ENCODE assay signal across 7 cellular contexts in genomic region chr11:6353367-6353987, GRCh38. TPM values are rescaled to one million over a fixed set of nuclear protein-coding genes. Genes with fewer than 3 reads are reported as not detected.
DNase-seq lines count a peak whose midpoint lies in the region; ATAC-seq, FAIRE-seq and TF ChIP-seq lines count a peak whose summit lies in the region.

No MANE protein-coding gene starts in this region.

- H3K9me3 ChIP-seq in T-helper 17 cell (ENCODE audit: control insufficient read depth, low read length, poor library complexity, severe bottlenecking) (no peaks in the 10 kb centered on the region), ascending aorta (no peaks in the 10 kb centered on the region), hepatocyte (ENCODE audit: low read depth) (no peaks in the 10 kb centered on the region)

- H3K4me1 ChIP-seq in ascending aorta: peaks cover 5 to 10% of the 10 kb centered on the region in 2 donors
- H3K4me1 ChIP-seq in hepatocyte (ENCODE audit: insufficient read depth): peaks cover 5% of the 10 kb centered on the region

- DNase-seq in GM12891 (ENCODE audit: insufficient read length, low spot score) (peak; percentile 46), HFFc6 (peak; percentile 7), NCI-H1092 (lab: John Stamatoyannopoulos, UW) (peak; percentile 34), T-helper 17 cell (peak; percentile 16 to 44 (median 16)), ascending aorta (ENCODE audit: low spot score in 2 of 2) (peak in 1 of 2 donors; percentile 72), hepatocyte (ENCODE audit: low spot score) (peak; percentile 90)
- peak; percentile 47 for DNase-seq in stimulated activated CD4-positive, alpha-beta T cell treated with anti-CD3 and anti-CD28 coated beads, Interleukin-12 subunit alpha, Interleukin-12 subunit beta, amount 100 ng/mL, for 4 hours

- H3K9me3 Mint-ChIP-seq in HFFc6: no peaks in the 10 kb centered on the region

- no peaks in the 10 kb centered on the region for H3K79me2 ChIP-seq in hepatocyte

- peak overlapping the region; percentile 23 for H2AFZ ChIP-seq in hepatocyte

- H3K27ac ChIP-seq in ascending aorta (no peak overlapping the region), hepatocyte (no peak overlapping the region)

- no peaks in the 10 kb centered on the region for H3K27me3 ChIP-seq in ascending aorta
- no peaks in the 10 kb centered on the region for H3K27me3 ChIP-seq in hepatocyte

- FAIRE-seq in GM12891 (lab: Jason Lieb, UNC): peak; percentile 93

- TF ChIP-seq CTCF in HFFc6 (IDR thresholded peaks at IDR 0.05) (peak; percentile 97), ascending aorta (IDR thresholded peaks at IDR 0.05) (peak; percentile 81 to 96 (median 95)), hepatocyte (IDR thresholded peaks at IDR 0.05; ENCODE audit: poor library complexity) (peak; percentile 96)

- H3K4me3 ChIP-seq in ascending aorta (no peak overlapping the region), hepatocyte (no peak overlapping the region)

- H3K27ac Mint-ChIP-seq in HFFc6 (no peak overlapping the region), T-helper 17 cell (peak overlapping the region; percentile 68)

- no peak overlapping the region for H3K4me2 ChIP-seq in hepatocyte

- no peaks in the 10 kb centered on the region for H3K36me3 Mint-ChIP-seq in HFFc6 (ENCODE audit: low read depth)
- H3K36me3 Mint-ChIP-seq in T-helper 17 cell (ENCODE audit: low read depth): no peaks in the 10 kb centered on the region

- no peak for TF ChIP-seq POLR2A in GM12891 (IDR thresholded peaks at IDR 0.05; ENCODE audit: low read depth, low read length)

- intact Hi-C loops in ascending aorta (cut with DNase I): loop anchor here (1.0 kb wide), 2 partner anchors 55 to 102 kb away; no protein-coding TSS in a partner anchor

- H3K27me3 Mint-ChIP-seq in HFFc6 (ENCODE audit: insufficient read depth): peaks cover 1% of the 10 kb centered on the region; the same call in 1 of the 2 replicates
- H3K27me3 Mint-ChIP-seq in T-helper 17 cell: peaks cover 6% of the 10 kb centered on the region

- H3K4me1 Mint-ChIP-seq in HFFc6 (ENCODE audit: low read depth) (peaks cover 36% of the 10 kb centered on the region), T-helper 17 cell (peaks cover 12% of the 10 kb centered on the region)

- H3K36me3 ChIP-seq in ascending aorta (no peaks in the 10 kb centered on the region), hepatocyte (replicated peaks; ENCODE audit: insufficient read depth, low read depth) (no peaks in the 10 kb centered on the region)

- H3K4me3 Mint-ChIP-seq in HFFc6: no peak overlapping the region
- H3K4me3 Mint-ChIP-seq in T-helper 17 cell: no peak overlapping the region

- H4K20me1 ChIP-seq in hepatocyte (ENCODE audit: insufficient read depth, poor library complexity, severe bottlenecking): no peaks in the 10 kb centered on the region

- peak; percentile 76 for ATAC-seq in T-helper 17 cell

- H3K9me2 ChIP-seq in hepatocyte (replicated peaks; ENCODE audit: insufficient read depth): no peaks in the 10 kb centered on the region

- WGBS in hepatocyte (ENCODE audit: low lambda C conversion rate, missing lambda C conversion rate): 8% methylated on average over 5 of the region's 5 CpGs

TF ChIP-seq in GM12891, 5 proteins besides CTCF, POLR2A, EP300 and RAD21:
- TF ChIP-seq SPI1 (IDR thresholded peaks at IDR 0.05; ENCODE audit: low read depth, low read length) (peak; percentile 60), PAX5 (IDR thresholded peaks at IDR 0.05; ENCODE audit: insufficient read depth, low read length, severe bottlenecking) (no peak)
TF ChIP-seq in GM12891: peak in this region for 1.

RNA-seq across cellular contexts. Expression of gene CAVIN3, which starts 33.2 kb away (rescaled TPM):
- 4.7 TPM for polyA plus RNA-seq in GM12891 (2012; ENCODE audit: low read depth, missing spikeins)
- 100 to 1,000 TPM; 140 to 235 (median 203) TPM for total RNA-seq in HFFc6 (2021; fragmentation: NEBNext Ultra II Directional; extraction: Animal tissue kit (Norgen Biotek cat#: 25700))
- total RNA-seq in T-helper 17 cell (not detected), ascending aorta (596 TPM), hepatocyte (70.3 and 93.3 TPM in 2 replicates)
- polyA plus RNA-seq in hepatocyte: 115 and 128 TPM in 2 replicates

RNA-seq across cellular contexts. Expression of gene SMPD1, which starts 36.8 kb away (rescaled TPM):
- polyA plus RNA-seq in GM12891 (2012; ENCODE audit: low read depth, missing spikeins): 11.8 TPM
- total RNA-seq in HFFc6 (2021; fragmentation: NEBNext Ultra II Directional; extraction: Animal tissue kit (Norgen Biotek cat#: 25700)): 100 to 1,000 TPM; 117 to 145 (median 123) TPM
- total RNA-seq in T-helper 17 cell: 10 to 100 TPM; 25.3 to 32.9 TPM
- total RNA-seq in ascending aorta: 48.6 TPM
- 65.2 and 70.0 TPM in 2 replicates for total RNA-seq in hepatocyte
- 61.7 and 63.0 TPM in 2 replicates for polyA plus RNA-seq in hepatocyte

Comparison
In these comparisons a context has a peak if more than half of its experiments do, and no peak if none do; other contexts are left out.
1. RNA of gene CAVIN3, which starts 33.2 kb away (total RNA-seq): 596 TPM in ascending aorta (single experiment), 140 to 235 TPM in HFFc6 and 70.3 to 93.3 TPM in hepatocyte; not detected in T-helper 17 cell; every median in the first group is over 10 times any median in the second.
2. Peak in every context shown above with its lines, with median percentiles within 50 percentile points of each other: CTCF ChIP-seq.